ENCODE assay signal across 15 cellular contexts in the genomic region with DNA sequence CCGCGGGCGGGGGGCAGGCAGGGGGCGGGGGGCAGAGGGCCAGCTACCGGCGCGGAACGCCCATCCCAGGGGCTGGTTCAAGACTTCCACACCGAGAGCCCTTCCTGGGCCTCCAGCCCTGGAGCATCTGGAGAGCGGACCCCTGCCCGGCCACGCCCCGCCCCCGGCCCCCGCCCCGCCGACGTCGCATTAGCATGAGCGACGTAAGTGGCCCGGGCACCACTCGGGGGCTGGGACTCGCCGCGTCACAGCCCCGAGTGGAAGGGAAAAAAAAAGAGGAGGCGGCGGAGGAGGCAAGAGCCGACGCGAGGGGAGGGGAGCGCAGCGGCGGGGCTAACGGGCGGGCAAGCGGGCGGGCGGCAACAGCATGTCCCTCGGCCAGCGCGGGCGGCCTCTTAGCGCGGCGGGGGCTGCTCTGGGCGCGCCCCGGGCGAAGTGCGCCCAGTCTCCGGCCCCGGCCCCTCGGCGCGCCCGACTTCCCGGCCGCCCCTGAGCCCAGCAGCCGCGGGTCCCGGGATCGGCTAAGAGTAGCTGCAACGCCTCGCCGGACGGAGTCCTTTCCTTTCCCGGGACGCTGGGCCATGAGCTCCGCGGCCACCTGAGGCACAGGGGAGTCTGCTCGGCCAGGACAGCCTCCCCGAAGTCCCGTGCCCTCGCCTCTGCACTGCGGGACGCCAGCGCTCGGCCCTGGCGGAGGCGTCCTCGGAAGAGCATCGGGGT. TPM values are rescaled to one million over a fixed set of nuclear protein-coding genes. Genes with fewer than 3 reads are reported as not detected.
DNase-seq lines count a peak whose midpoint lies in the region; ATAC-seq and TF ChIP-seq lines count a peak whose summit lies in the region.
"Had no signal": no experiment of that assay in that cellular context is flagged by ENCODE, and none has a peak within 500 bp of the region (broad histone marks: within the 10 kb centered on the region; RNA-seq: fewer than 3 reads in every experiment).

A gene (plus strand): TSS at position 296 of the 720 bp plus-strand sequence. CDS start 431 bp downstream, outside the sequence.

- peaks cover 13% of the 10 kb centered on the region for H3K4me1 Mint-ChIP-seq in activated CD4-positive, alpha-beta T cell treated with anti-CD3 and anti-CD28 coated beads, Interleukin-2, amount 10 ng/mL, durations not matched to agents 7 days and 5 days
- H3K4me1 Mint-ChIP-seq in activated CD4-positive, alpha-beta T cell treated with anti-CD3 and anti-CD28 coated beads, Interleukin-2, amount 10 ng/mL, durations not matched to agents 24 days and 14 days = peaks cover 4% of the 10 kb centered on the region
- H3K4me1 Mint-ChIP-seq: activated naive CD8-positive, alpha-beta T cell treated with anti-CD3 and anti-CD28 coated beads, Interleukin-2, amount 50 U/mL, for 24 hours had no signal

- DNase-seq in activated CD4-positive, alpha-beta T cell treated with anti-CD3 and anti-CD28 coated beads, Interleukin-2, amount 10 ng/mL, durations not matched to agents 7 days and 5 days = no peak
- DNase-seq in activated CD4-positive, alpha-beta T cell treated with anti-CD3 and anti-CD28 coated beads, Interleukin-2, amount 10 ng/mL, durations not matched to agents 24 days and 14 days = no peak
- DNase-seq in Peyer's patch = peak in 2 of 3 donors; percentile 23 to 29
- peak; percentile 62 for DNase-seq in iPS-NIHi11 (ENCODE audit: low spot score)
- peak; percentile 42 to 56 for DNase-seq in suprapubic skin (ENCODE audit: low spot score in 2 of 2)
- DNase-seq in T1000 (lab: John Stamatoyannopoulos, UW) = no peak
- DNase-seq in COR-L47 (lab: John Stamatoyannopoulos, UW) = no peak
- DNase-seq: activated CD4-positive, alpha-beta T cell treated with anti-CD3 and anti-CD28 coated beads, Interleukin-2, amount 50 U/mL, for 1 hour; activated naive CD8-positive, alpha-beta T cell treated with anti-CD3 and anti-CD28 coated beads, Interleukin-2, amount 50 U/mL, for 24 hours; NCI-H1436; Right ventricle myocardium superior had no signal

- no peak for ATAC-seq in GM18870 (IDR thresholded peaks at IDR 0.05; ENCODE audit: unreplicated experiment)
- ATAC-seq: activated naive CD8-positive, alpha-beta T cell treated with anti-CD3 and anti-CD28 coated beads, Interleukin-2, amount 50 U/mL, for 24 hours; esophagus mucosa; left lobe of liver had no signal

- H3K27ac Mint-ChIP-seq in activated CD4-positive, alpha-beta T cell treated with anti-CD3 and anti-CD28 coated beads, Interleukin-2, amount 10 ng/mL, durations not matched to agents 7 days and 5 days = peak within 1 kb of the TSS; percentile 74
- no peak within 1 kb of the TSS for H3K27ac Mint-ChIP-seq in activated CD4-positive, alpha-beta T cell treated with anti-CD3 and anti-CD28 coated beads, Interleukin-2, amount 10 ng/mL, durations not matched to agents 24 days and 14 days
- H3K27ac Mint-ChIP-seq: activated naive CD8-positive, alpha-beta T cell treated with anti-CD3 and anti-CD28 coated beads, Interleukin-2, amount 50 U/mL, for 24 hours had no signal

- H3K9me3 Mint-ChIP-seq in activated CD4-positive, alpha-beta T cell treated with anti-CD3 and anti-CD28 coated beads, Interleukin-2, amount 10 ng/mL, durations not matched to agents 7 days and 5 days = peaks cover 7% of the 10 kb centered on the region
- peaks cover 7% of the 10 kb centered on the region for H3K9me3 Mint-ChIP-seq in activated CD4-positive, alpha-beta T cell treated with anti-CD3 and anti-CD28 coated beads, Interleukin-2, amount 10 ng/mL, durations not matched to agents 24 days and 14 days
- H3K9me3 Mint-ChIP-seq: activated naive CD8-positive, alpha-beta T cell treated with anti-CD3 and anti-CD28 coated beads, Interleukin-2, amount 50 U/mL, for 24 hours had no signal

- H3K9me3 ChIP-seq in Peyer's patch (peaks cover 0 to 9% (median 0%) of the 10 kb centered on the region in 4 donors), suprapubic skin (no peaks in the 10 kb centered on the region)
- H3K9me3 ChIP-seq: right atrium auricular region had no signal

- POLR2A ChIA-PET in activated CD4-positive, alpha-beta T cell treated with anti-CD3 and anti-CD28 coated beads, Interleukin-2, amount 10 ng/mL, durations not matched to agents 7 days and 5 days (lab: Charles Lee) = no interaction called here

- H3K4me3 ChIP-seq in Peyer's patch (peak within 1 kb of the TSS in 1 of 4 donors; percentile 19), suprapubic skin (peak within 1 kb of the TSS; percentile 28)

- no peak for TF ChIP-seq CTCF in Peyer's patch (IDR thresholded peaks at IDR 0.05)
- no peak for TF ChIP-seq CTCF in suprapubic skin (IDR thresholded peaks at IDR 0.05)

- no peak within 1 kb of the TSS for H3K4me3 Mint-ChIP-seq in activated CD4-positive, alpha-beta T cell treated with anti-CD3 and anti-CD28 coated beads, Interleukin-2, amount 10 ng/mL, durations not matched to agents 7 days and 5 days
- no peak within 1 kb of the TSS for H3K4me3 Mint-ChIP-seq in activated CD4-positive, alpha-beta T cell treated with anti-CD3 and anti-CD28 coated beads, Interleukin-2, amount 10 ng/mL, durations not matched to agents 24 days and 14 days
- H3K4me3 Mint-ChIP-seq: activated naive CD8-positive, alpha-beta T cell treated with anti-CD3 and anti-CD28 coated beads, Interleukin-2, amount 50 U/mL, for 24 hours had no signal

- WGBS in suprapubic skin = 3% methylated on average over 15 of the region's 84 CpGs

- TF ChIP-seq POLR2A in Peyer's patch (IDR thresholded peaks at IDR 0.05) = no peak
- TF ChIP-seq POLR2A in suprapubic skin (IDR thresholded peaks at IDR 0.05) = no peak

- H3K27ac ChIP-seq in Peyer's patch = no peak within 1 kb of the TSS
- no peak within 1 kb of the TSS for H3K27ac ChIP-seq in suprapubic skin
- H3K27ac ChIP-seq: right atrium auricular region had no signal

- peaks cover 13% of the 10 kb centered on the region for H3K36me3 Mint-ChIP-seq in activated CD4-positive, alpha-beta T cell treated with anti-CD3 and anti-CD28 coated beads, Interleukin-2, amount 10 ng/mL, durations not matched to agents 7 days and 5 days (ENCODE audit: low read depth)
- H3K36me3 Mint-ChIP-seq in activated CD4-positive, alpha-beta T cell treated with anti-CD3 and anti-CD28 coated beads, Interleukin-2, amount 10 ng/mL, durations not matched to agents 24 days and 14 days (ENCODE audit: low read depth) = peaks cover 3% of the 10 kb centered on the region

- peaks cover 69% of the 10 kb centered on the region for H3K27me3 Mint-ChIP-seq in activated CD4-positive, alpha-beta T cell treated with anti-CD3 and anti-CD28 coated beads, Interleukin-2, amount 10 ng/mL, durations not matched to agents 7 days and 5 days
- peaks cover 61% of the 10 kb centered on the region for H3K27me3 Mint-ChIP-seq in activated CD4-positive, alpha-beta T cell treated with anti-CD3 and anti-CD28 coated beads, Interleukin-2, amount 10 ng/mL, durations not matched to agents 24 days and 14 days

- CTCF ChIA-PET in activated CD4-positive, alpha-beta T cell treated with anti-CD3 and anti-CD28 coated beads, Interleukin-2, amount 10 ng/mL, durations not matched to agents 7 days and 5 days (lab: Charles Lee) = no interaction called here

- peaks cover 0 to 43% of the 10 kb centered on the region in 2 donors for H3K27me3 ChIP-seq in Peyer's patch
- peaks cover 96% of the 10 kb centered on the region for H3K27me3 ChIP-seq in suprapubic skin

- H3K36me3 ChIP-seq in Peyer's patch = no peaks in the 10 kb centered on the region
- no peaks in the 10 kb centered on the region for H3K36me3 ChIP-seq in suprapubic skin
- H3K36me3 ChIP-seq: right atrium auricular region had no signal

- intact Hi-C loops in activated CD4-positive, alpha-beta T cell treated with anti-CD3 and anti-CD28 coated beads, Interleukin-2, amount 10 ng/mL, durations not matched to agents 24 days and 14 days (cut with micrococcal nuclease) = loop anchor here (10.0 kb wide), 1 partner anchor 1385 kb away; no protein-coding TSS in a partner anchor

- H3K4me1 ChIP-seq in Peyer's patch (peaks cover 0 to 21% (median 0%) of the 10 kb centered on the region in 4 donors), suprapubic skin (peaks cover 36% of the 10 kb centered on the region)

- no peak for TF ChIP-seq EP300 in suprapubic skin (IDR thresholded peaks at IDR 0.05)

RNA-seq across cellular contexts. Expression of the gene that starts here (rescaled TPM):
- not detected for total RNA-seq in activated CD4-positive, alpha-beta T cell treated with anti-CD3 and anti-CD28 coated beads, Interleukin-2, amount 10 ng/mL, durations not matched to agents 7 days and 5 days
- total RNA-seq in activated CD4-positive, alpha-beta T cell treated with anti-CD3 and anti-CD28 coated beads, Interleukin-2, amount 10 ng/mL, durations not matched to agents 24 days and 14 days = not detected in 2 replicates
- total RNA-seq in Peyer's patch = under 1 TPM in 1 of 4 donors, not detected in 3; 0.47 TPM
- not detected for total RNA-seq in suprapubic skin
- total RNA-seq: esophagus mucosa, left lobe of liver, right atrium auricular region, Right ventricle myocardium superior had no signal

Comparison
In these comparisons a context has a peak if more than half of its experiments do, and no peak if none do; other contexts are left out.
1. Peak in DNase-seq in Peyer's patch; RNA of the gene not detected or under 1 TPM.
2. Peak in DNase-seq and H3K4me3 ChIP-seq in suprapubic skin; RNA of the gene not detected or under 1 TPM.